Comparison of ENCODE assay signal across 1 cellular context in genomic region chr7:123750389-123751230, GRCh38.
TF ChIP-seq lines count a peak whose summit lies in the region.

No MANE protein-coding gene starts in this region.

TF ChIP-seq in H1, 55 proteins besides CTCF, POLR2A, EP300 and RAD21 (continued from another document):
- TF ChIP-seq CHD7 (IDR thresholded peaks at IDR 0.05; ENCODE audit: insufficient replicate concordance, low read length) (no peak), CHD2 (IDR thresholded peaks at IDR 0.05; ENCODE audit: low read length) (no peak), BRCA1 (IDR thresholded peaks at IDR 0.05; ENCODE audit: low read depth, low read length) (no peak), SRF (IDR thresholded peaks at IDR 0.05; ENCODE audit: low read depth, low read length) (no peak), TBP (IDR thresholded peaks at IDR 0.05; ENCODE audit: low read depth, low read length) (no peak), SAP30 (IDR thresholded peaks at IDR 0.05; ENCODE audit: insufficient read depth, insufficient replicate concordance, low read length) (no peak), KDM4A (IDR thresholded peaks at IDR 0.05; ENCODE audit: low read depth, low read length, severe bottlenecking) (no peak), BCL11A (IDR thresholded peaks at IDR 0.05; ENCODE audit: low read depth in 2 of 2, low read length in 2 of 2) (no peak), RXRA (IDR thresholded peaks at IDR 0.05; ENCODE audit: insufficient read depth, low read depth, low read length) (no peak), HDAC2 (IDR thresholded peaks at IDR 0.05; ENCODE audit: borderline replicate concordance in 1 of 2, low read depth in 2 of 2, low read length in 2 of 2) (no peak), FOSL1 (IDR thresholded peaks at IDR 0.05; ENCODE audit: insufficient read depth, low read depth, low read length) (no peak), EZH2 (IDR thresholded peaks at IDR 0.05; ENCODE audit: low read depth, low read length, severe bottlenecking) (no peak), CBX5 (IDR thresholded peaks at IDR 0.05; ENCODE audit: low read depth, low read length) (no peak), MAX (IDR thresholded peaks at IDR 0.05) (no peak), PHF8 (conservative IDR thresholded peaks at IDR 0.05; ENCODE audit: low read depth, low read length) (no peak)
